8 cellular contexts compared by ENCODE assay signal in the genomic region with DNA sequence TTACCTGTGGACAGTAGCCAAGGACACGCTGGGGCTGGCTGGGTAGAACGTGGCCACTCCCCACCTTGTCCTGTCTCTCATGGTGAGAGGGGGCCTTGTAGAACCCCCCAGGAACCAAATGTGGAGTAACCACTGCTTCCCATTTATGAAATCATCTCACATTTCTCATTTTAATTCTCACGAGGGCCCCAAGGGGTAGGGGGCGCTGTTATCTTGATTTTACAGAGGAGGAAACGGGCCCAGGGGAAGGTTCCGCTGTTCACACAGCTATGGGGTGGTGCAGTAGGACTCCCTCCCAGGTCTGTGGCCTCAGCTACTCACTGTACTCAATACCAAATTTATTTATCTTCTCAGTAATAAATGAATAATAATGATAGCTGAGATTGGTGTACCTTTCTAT. TPM values are rescaled to one million over a fixed set of nuclear protein-coding genes. Genes with fewer than 3 reads are reported as not detected.
A peak's percentile ranks its signal among the peaks of the same experiment; 100 is the strongest.
DNase-seq lines count a peak whose midpoint lies in the region.

No MANE protein-coding gene starts in this region.

- H3K36me3 Mint-ChIP-seq in activated naive CD4-positive, alpha-beta T cell treated with anti-CD3 and anti-CD28 coated beads for 36 hours (ENCODE audit: low read depth): no peaks in the 10 kb centered on the region

- no peak overlapping the region for H3K4me3 Mint-ChIP-seq in activated naive CD4-positive, alpha-beta T cell treated with anti-CD3 and anti-CD28 coated beads for 36 hours

- H3K27ac Mint-ChIP-seq in activated naive CD4-positive, alpha-beta T cell treated with anti-CD3 and anti-CD28 coated beads for 36 hours: peak overlapping the region; percentile 15

- H3K4me1 Mint-ChIP-seq in activated naive CD4-positive, alpha-beta T cell treated with anti-CD3 and anti-CD28 coated beads for 36 hours (ENCODE audit: low read depth): peaks cover 26% of the 10 kb centered on the region

- peaks cover 7% of the 10 kb centered on the region for H3K27me3 Mint-ChIP-seq in activated naive CD4-positive, alpha-beta T cell treated with anti-CD3 and anti-CD28 coated beads for 36 hours (ENCODE audit: low read depth)

- CTCF ChIA-PET in activated naive CD4-positive, alpha-beta T cell treated with anti-CD3 and anti-CD28 coated beads for 36 hours (lab: Charles Lee): interaction anchor here (0.5 to 1.8 kb wide), 14 partner anchors 10 to 1141 kb away, joined by 3 to 7 read pairs (median 3); no protein-coding TSS in a partner anchor

- intact Hi-C loops in activated naive CD4-positive, alpha-beta T cell treated with anti-CD3 and anti-CD28 coated beads for 36 hours (cut with micrococcal nuclease): loop anchor here (1.0 to 2.0 kb wide), 4 partner anchors 39 to 269 kb away; partner anchors contain the start of gene EYA3

- H3K9me3 Mint-ChIP-seq in activated naive CD4-positive, alpha-beta T cell treated with anti-CD3 and anti-CD28 coated beads for 36 hours: no peaks in the 10 kb centered on the region

- peak; percentile 50 for DNase-seq in DMS53 (lab: John Stamatoyannopoulos, UW)
- DNase-seq in DMS53 treated with DMSO at 0.1 percent for 48 hours (lab: John Stamatoyannopoulos, UW; ENCODE audit: unreplicated experiment): no peak
- peak; percentile 23 for DNase-seq in SKM-1 (lab: John Stamatoyannopoulos, UW; ENCODE audit: unreplicated experiment)
- DNase-seq in activated naive CD4-positive, alpha-beta T cell treated with anti-CD3 and anti-CD28 coated beads for 36 hours: peak; percentile 90
- peak; percentile 64 for DNase-seq in iPS-NIHi7 (ENCODE audit: extremely low spot score)
- DNase-seq in stimulated activated CD8-positive, alpha-beta memory T cell treated with anti-CD3 and anti-CD28 coated beads, Interleukin-15, amount 100 ng/mL, for 1 hour (ENCODE audit: low read depth): peak; percentile 65
- DNase-seq in anterior cingulate cortex (lab: John Stamatoyannopoulos, UW): no peak
- DNase-seq in NCI-H226: no peak

RNA-seq across cellular contexts. Expression of gene SMPDL3B, which starts 5.5 kb away (rescaled TPM):
- total RNA-seq in activated naive CD4-positive, alpha-beta T cell treated with anti-CD3 and anti-CD28 coated beads for 36 hours: under 1 TPM; 0.52 to 0.72 TPM

RNA-seq across cellular contexts. Expression of gene XKR8, which starts 19.5 kb away (rescaled TPM):
- 1 to 10 TPM; 3.2 to 4.8 TPM for total RNA-seq in activated naive CD4-positive, alpha-beta T cell treated with anti-CD3 and anti-CD28 coated beads for 36 hours

RNA-seq across cellular contexts. Expression of gene RPA2, which starts 25.9 kb away (rescaled TPM):
- total RNA-seq in activated naive CD4-positive, alpha-beta T cell treated with anti-CD3 and anti-CD28 coated beads for 36 hours: 10 to 100 TPM; 62.9 to 76.7 TPM

Comparison
In these comparisons a context has a peak if more than half of its experiments do, and no peak if none do; other contexts are left out.
1. DNase-seq: peak in DMS53 (single experiment), SKM-1 (single experiment), activated naive CD4-positive, alpha-beta T cell treated with anti-CD3 and anti-CD28 coated beads for 36 hours (single experiment), iPS-NIHi7 (single experiment) and stimulated activated CD8-positive, alpha-beta memory T cell treated with anti-CD3 and anti-CD28 coated beads, Interleukin-15, amount 100 ng/mL, for 1 hour (single experiment); none in DMS53 treated with DMSO at 0.1 percent for 48 hours (single experiment), anterior cingulate cortex (0 of 58) and NCI-H226 (single experiment).